In genomic region chr10:86730227-86730626, GRCh38 we compare ENCODE assay signal across 15 cellular contexts. TPM values are rescaled to one million over a fixed set of nuclear protein-coding genes. Genes with fewer than 3 reads are reported as not detected.
DNase-seq lines count a peak whose midpoint lies in the region; ATAC-seq and TF ChIP-seq lines count a peak whose summit lies in the region.
"Had no signal": no experiment of that assay in that cellular context is flagged by ENCODE, and none has a peak within 500 bp of the region (broad histone marks: within the 10 kb centered on the region; RNA-seq: fewer than 3 reads in every experiment).

No MANE protein-coding gene starts in this region.

- H3K56ac ChIP-seq in mesendoderm (ENCODE audit: low read length): no peak overlapping the region

- no peak overlapping the region for H4K8ac ChIP-seq in mesendoderm (ENCODE audit: low read depth, low read length)

- no peaks in the 10 kb centered on the region for H3K79me1 ChIP-seq in mesendoderm (ENCODE audit: low read length)

- no peak overlapping the region for H3K9ac ChIP-seq in colonic mucosa (ENCODE audit: low read depth in 2 of 2, low read length in 2 of 2)
- no peak overlapping the region for H3K9ac ChIP-seq in mesendoderm (ENCODE audit: low read length)

- no peak for ATAC-seq in GM18861 (IDR thresholded peaks at IDR 0.05; ENCODE audit: unreplicated experiment)
- ATAC-seq: activated T-helper 17 cell treated with anti-CD3 and anti-CD28 coated beads, Interleukin-2, amount 50 U/mL, for 72 hours; HCT116 had no signal

- no peak overlapping the region for H4K5ac ChIP-seq in mesendoderm (ENCODE audit: low read length)

- H3K4me1 ChIP-seq in colonic mucosa: no peaks in the 10 kb centered on the region
- peaks cover 0 to 55% (median 30%) of the 10 kb centered on the region in 4 donors for H3K4me1 ChIP-seq in tibial artery
- no peaks in the 10 kb centered on the region for H3K4me1 ChIP-seq in mesendoderm (ENCODE audit: control insufficient read depth, low read depth, low read length)
- H3K4me1 ChIP-seq: suprapubic skin had no signal

- no CpG with 5 or more reads among the region's 1 CpG for WGBS in mesendoderm (ENCODE audit: extremely low coverage, insufficient coverage, low lambda C conversion rate)

- H3K4me3 ChIP-seq in colonic mucosa (no peak overlapping the region), tibial artery (no peak overlapping the region), mesendoderm (ENCODE audit: low read length) (no peak overlapping the region)
- H3K4me3 ChIP-seq: SK-N-MC, suprapubic skin had no signal

- no peak overlapping the region for H3K23ac ChIP-seq in mesendoderm (ENCODE audit: low read length)

- H2BK15ac ChIP-seq in mesendoderm (replicated peaks; ENCODE audit: low read depth): no peak overlapping the region

- no peak overlapping the region for H2BK5ac ChIP-seq in mesendoderm (ENCODE audit: low read length)

- no peak overlapping the region for H3K4ac ChIP-seq in mesendoderm (ENCODE audit: low read depth, low read length)

- no peak overlapping the region for H3K18ac ChIP-seq in mesendoderm (ENCODE audit: low read length)

- intact Hi-C loops in colonic mucosa (cut with DNase I): no loop called here
- intact Hi-C loops in tibial artery (cut with DNase I; ENCODE audit: low total_unique reads): no loop called here

- no peaks in the 10 kb centered on the region for H3K9me3 ChIP-seq in colonic mucosa
- no peaks in the 10 kb centered on the region for H3K9me3 ChIP-seq in tibial artery
- H3K9me3 ChIP-seq: suprapubic skin had no signal

- no peak overlapping the region for H3K4me2 ChIP-seq in mesendoderm (ENCODE audit: low read length)

- peak; percentile 29 to 30 for DNase-seq in SHP77 (lab: John Stamatoyannopoulos, UW)
- DNase-seq in SHP77 treated with DMSO at 0.1 percent for 48 hours (lab: John Stamatoyannopoulos, UW): no peak
- peak; percentile 77 for DNase-seq in colonic mucosa
- peak; percentile 35 for DNase-seq in medulla oblongata (ENCODE audit: extremely low spot score)
- DNase-seq in tibial artery: peak; percentile 58 to 79
- no peak for DNase-seq in dermis blood vessel endothelial cell
- DNase-seq in mesendoderm: no peak
- DNase-seq: activated CD4-positive, CD25-positive, alpha-beta regulatory T cell treated with anti-CD3 and anti-CD28 coated beads, Interleukin-2, amount 50 U/mL, for 72 hours; KG1; NCI-H526 had no signal

- H2AK5ac ChIP-seq in mesendoderm (ENCODE audit: low read length): no peak overlapping the region

- H2BK120ac ChIP-seq in mesendoderm (ENCODE audit: low read depth, low read length): no peak overlapping the region

- H3K36me3 ChIP-seq in colonic mucosa: no peaks in the 10 kb centered on the region
- peaks cover 13 to 29% (median 14%) of the 10 kb centered on the region in 3 donors for H3K36me3 ChIP-seq in tibial artery
- no peaks in the 10 kb centered on the region for H3K36me3 ChIP-seq in mesendoderm (ENCODE audit: control insufficient read depth, insufficient read depth, low read length)
- H3K36me3 ChIP-seq: suprapubic skin had no signal

- H3K27ac ChIP-seq in colonic mucosa (no peak overlapping the region), tibial artery (peak overlapping the region; percentile 84 to 88), mesendoderm (ENCODE audit: low read depth, low read length) (no peak overlapping the region)
- H3K27ac ChIP-seq: SK-N-MC, suprapubic skin had no signal

- H3K79me2 ChIP-seq in mesendoderm (ENCODE audit: control insufficient read depth, insufficient read depth, low read length): no peaks in the 10 kb centered on the region

- no peak for TF ChIP-seq CTCF in colonic mucosa (IDR thresholded peaks at IDR 0.05)
- TF ChIP-seq CTCF in tibial artery (IDR thresholded peaks at IDR 0.05): no peak

- H3K27me3 ChIP-seq in colonic mucosa (no peaks in the 10 kb centered on the region), tibial artery (no peaks in the 10 kb centered on the region), mesendoderm (ENCODE audit: insufficient read depth, low read length, poor library complexity) (no peaks in the 10 kb centered on the region)
- H3K27me3 ChIP-seq: suprapubic skin had no signal

RNA-seq across cellular contexts. Expression of gene BMPR1A, which starts 26.2 kb away (rescaled TPM):
- 10 to 100 TPM; 37.4 to 50.9 TPM for total RNA-seq in colonic mucosa
- 0.23 and 0.51 TPM in 2 replicates for total RNA-seq in dermis blood vessel endothelial cell
- polyA plus RNA-seq in mesendoderm (2013, experiment 1 of 2): 72.9 TPM
- polyA plus RNA-seq in mesendoderm (2013, experiment 2 of 2): 74.8 TPM

Comparison
In these comparisons a context has a peak if more than half of its experiments do, and no peak if none do; other contexts are left out.
1. DNase-seq: peak in SHP77 (2 of 2), colonic mucosa (single experiment), medulla oblongata (single experiment) and tibial artery (2 of 2); none in SHP77 treated with DMSO at 0.1 percent for 48 hours (single experiment), dermis blood vessel endothelial cell (single experiment) and mesendoderm (single experiment).
2. H3K27ac ChIP-seq: peak in tibial artery (2 of 2); none in colonic mucosa (single experiment) and mesendoderm (single experiment).
3. RNA of gene BMPR1A, which starts 26.2 kb away (total RNA-seq): 37.4 to 50.9 TPM in colonic mucosa; 0.23 to 0.51 TPM in dermis blood vessel endothelial cell; every median in the first group is over 10 times any median in the second.